ENCODE assay signal across 20 cellular contexts in genomic region chr2:143117225-143117624, GRCh38. TPM values are rescaled to one million over a fixed set of nuclear protein-coding genes. Genes with fewer than 3 reads are reported as not detected.
A peak's percentile ranks its signal among the peaks of the same experiment; 100 is the strongest.
DNase-seq lines count a peak whose midpoint lies in the region; ATAC-seq and TF ChIP-seq lines count a peak whose summit lies in the region.
"Had no signal": no experiment of that assay in that cellular context is flagged by ENCODE, and none has a peak within 500 bp of the region (broad histone marks: within the 10 kb centered on the region; RNA-seq: fewer than 3 reads in every experiment).

No MANE protein-coding gene starts in this region.

- no peak overlapping the region for H3K27ac ChIP-seq in left ventricle myocardium inferior (replicated peaks)

- no peaks in the 10 kb centered on the region for H3K9me3 ChIP-seq in left ventricle myocardium inferior (replicated peaks)
- H3K9me3 ChIP-seq: BE2C had no signal

- H3K36me3 Mint-ChIP-seq in activated CD8-positive, alpha-beta T cell treated with anti-CD3 and anti-CD28 coated beads for 36 hours (ENCODE audit: low read depth), result peaks cover 16% of the 10 kb centered on the region
- H3K36me3 Mint-ChIP-seq in activated CD8-positive, alpha-beta T cell treated with anti-CD3 and anti-CD28 coated beads, Interleukin-2, amount 10 ng/mL, durations not matched to agents 7 days and 5 days (ENCODE audit: low read depth), result peaks cover 10% of the 10 kb centered on the region
- H3K36me3 Mint-ChIP-seq in activated naive CD4-positive, alpha-beta T cell treated with anti-CD3 and anti-CD28 coated beads, Interleukin-2, amount 50 U/mL, for 72 hours, result peaks cover 22 to 27% of the 10 kb centered on the region in 2 donors
- peaks cover 15% of the 10 kb centered on the region for H3K36me3 Mint-ChIP-seq in activated naive CD8-positive, alpha-beta T cell

- H3K27me3 Mint-ChIP-seq in activated CD8-positive, alpha-beta T cell treated with anti-CD3 and anti-CD28 coated beads for 36 hours, result no peaks in the 10 kb centered on the region
- no peaks in the 10 kb centered on the region for H3K27me3 Mint-ChIP-seq in activated CD8-positive, alpha-beta T cell treated with anti-CD3 and anti-CD28 coated beads, Interleukin-2, amount 10 ng/mL, durations not matched to agents 7 days and 5 days (ENCODE audit: low read depth)
- no peaks in the 10 kb centered on the region for H3K27me3 Mint-ChIP-seq in activated naive CD8-positive, alpha-beta T cell

- intact Hi-C loops in activated CD8-positive, alpha-beta T cell treated with anti-CD3 and anti-CD28 coated beads for 36 hours (cut with micrococcal nuclease), result no loop called here
- intact Hi-C loops in left ventricle myocardium inferior (cut with micrococcal nuclease), result no loop called here

- H3K4me1 Mint-ChIP-seq in activated CD8-positive, alpha-beta T cell treated with anti-CD3 and anti-CD28 coated beads for 36 hours (ENCODE audit: low read depth), result peaks cover 49% of the 10 kb centered on the region
- H3K4me1 Mint-ChIP-seq in activated CD8-positive, alpha-beta T cell treated with anti-CD3 and anti-CD28 coated beads, Interleukin-2, amount 10 ng/mL, durations not matched to agents 7 days and 5 days (ENCODE audit: low read depth), result peaks cover 23% of the 10 kb centered on the region
- peaks cover 51% of the 10 kb centered on the region for H3K4me1 Mint-ChIP-seq in activated naive CD8-positive, alpha-beta T cell (ENCODE audit: low read depth)

- DNase-seq in activated CD8-positive, alpha-beta T cell treated with anti-CD3 and anti-CD28 coated beads for 36 hours, result peak; percentile 36
- no peak for DNase-seq in activated CD8-positive, alpha-beta T cell treated with anti-CD3 and anti-CD28 coated beads, Interleukin-2, amount 10 ng/mL, durations not matched to agents 7 days and 5 days
- no peak for DNase-seq in activated naive CD4-positive, alpha-beta T cell treated with anti-CD3 and anti-CD28 coated beads, Interleukin-2, amount 50 U/mL, for 72 hours (ENCODE audit: low spot score in 2 of 2)
- no peak for DNase-seq in activated naive CD4-positive, alpha-beta T cell treated with Interleukin-2 at 50 U/mL for 16 hours
- no peak for DNase-seq in stimulated activated naive CD8-positive, alpha-beta T cell treated with anti-CD3 and anti-CD28 coated beads, Interleukin-15, Interleukin-2, amounts not matched to agents 100 U/mL and 50 U/mL, for 24 hours
- DNase-seq in left ventricle myocardium inferior, result no peak
- DNase-seq: BE2C, DMS53, GDM1, GOT3, KG1, NCI-H1092, NCI-H1436, NCI-H187 treated with DMSO at 0.1 percent for 48 hours, NCI-H2107, NCI-H446 treated with DMSO at 0.1 percent for 48 hours, NCI-H526 treated with DMSO at 0.1 percent for 48 hours had no signal

- peaks cover 8% of the 10 kb centered on the region for H3K9me3 Mint-ChIP-seq in activated CD8-positive, alpha-beta T cell treated with anti-CD3 and anti-CD28 coated beads for 36 hours
- peaks cover 5% of the 10 kb centered on the region for H3K9me3 Mint-ChIP-seq in activated CD8-positive, alpha-beta T cell treated with anti-CD3 and anti-CD28 coated beads, Interleukin-2, amount 10 ng/mL, durations not matched to agents 7 days and 5 days (ENCODE audit: insufficient read depth)
- H3K9me3 Mint-ChIP-seq in activated naive CD4-positive, alpha-beta T cell treated with anti-CD3 and anti-CD28 coated beads, Interleukin-2, amount 50 U/mL, for 72 hours, result peaks cover 0 to 7% of the 10 kb centered on the region in 2 donors
- H3K9me3 Mint-ChIP-seq in activated naive CD8-positive, alpha-beta T cell (ENCODE audit: low read depth), result peaks cover 13% of the 10 kb centered on the region

- TF ChIP-seq CTCF in activated CD8-positive, alpha-beta T cell treated with anti-CD3 and anti-CD28 coated beads for 36 hours (IDR thresholded peaks at IDR 0.05), result no peak
- TF ChIP-seq CTCF in left ventricle myocardium inferior (IDR thresholded peaks at IDR 0.05; ENCODE audit: borderline replicate concordance), result no peak

- no peak overlapping the region for H3K4me3 ChIP-seq in left ventricle myocardium inferior

- CTCF ChIA-PET in activated CD8-positive, alpha-beta T cell treated with anti-CD3 and anti-CD28 coated beads for 36 hours (lab: Charles Lee), result interaction anchor here (0.8 to 1.2 kb wide), 2 partner anchors 8 to 105 kb away, joined by 5 read pairs; no protein-coding TSS in a partner anchor
- CTCF ChIA-PET in activated CD8-positive, alpha-beta T cell treated with anti-CD3 and anti-CD28 coated beads, Interleukin-2, amount 10 ng/mL, durations not matched to agents 7 days and 5 days (lab: Charles Lee), result interaction anchor here (0.6 to 1.2 kb wide), 2 partner anchors 167 to 1283 kb away, joined by 3 to 4 read pairs; no protein-coding TSS in a partner anchor

- H3K27me3 ChIP-seq in left ventricle myocardium inferior (ENCODE audit: low read depth), result no peaks in the 10 kb centered on the region
- H3K27me3 ChIP-seq: BE2C had no signal

- no peaks in the 10 kb centered on the region for H3K4me1 ChIP-seq in left ventricle myocardium inferior
- H3K4me1 ChIP-seq: BE2C had no signal

- H3K36me3 ChIP-seq in left ventricle myocardium inferior, result no peaks in the 10 kb centered on the region
- H3K36me3 ChIP-seq: BE2C had no signal

- peak overlapping the region; percentile 56 for H3K27ac Mint-ChIP-seq in activated CD8-positive, alpha-beta T cell treated with anti-CD3 and anti-CD28 coated beads for 36 hours
- H3K27ac Mint-ChIP-seq in activated CD8-positive, alpha-beta T cell treated with anti-CD3 and anti-CD28 coated beads, Interleukin-2, amount 10 ng/mL, durations not matched to agents 7 days and 5 days, result no peak overlapping the region
- H3K27ac Mint-ChIP-seq in activated naive CD4-positive, alpha-beta T cell treated with anti-CD3 and anti-CD28 coated beads, Interleukin-2, amount 50 U/mL, for 72 hours, result peak overlapping the region in 1 of 2 donors; percentile 70
- peak overlapping the region; percentile 62 for H3K27ac Mint-ChIP-seq in activated naive CD8-positive, alpha-beta T cell

- POLR2A ChIA-PET in activated CD8-positive, alpha-beta T cell treated with anti-CD3 and anti-CD28 coated beads for 36 hours (lab: Charles Lee), result interaction anchor here (0.8 to 1.2 kb wide), 2 partner anchors 11 to 149 kb away, joined by 3 read pairs; no protein-coding TSS in a partner anchor
- POLR2A ChIA-PET in activated CD8-positive, alpha-beta T cell treated with anti-CD3 and anti-CD28 coated beads, Interleukin-2, amount 10 ng/mL, durations not matched to agents 7 days and 5 days (lab: Charles Lee), result no interaction called here

- ATAC-seq in activated CD8-positive, alpha-beta T cell treated with anti-CD3 and anti-CD28 coated beads for 36 hours, result peak; percentile 73
- no peak for ATAC-seq in activated CD8-positive, alpha-beta T cell treated with anti-CD3 and anti-CD28 coated beads, Interleukin-2, amount 10 ng/mL, durations not matched to agents 7 days and 5 days
- peak; percentile 22 to 86 for ATAC-seq in activated naive CD4-positive, alpha-beta T cell treated with anti-CD3 and anti-CD28 coated beads, Interleukin-2, amount 50 U/mL, for 72 hours
- peak; percentile 76 for ATAC-seq in stimulated activated naive CD8-positive, alpha-beta T cell treated with anti-CD3 and anti-CD28 coated beads, Interleukin-15, Interleukin-2, amounts not matched to agents 100 U/mL and 50 U/mL, for 24 hours
- ATAC-seq: HCT116 had no signal

- peak overlapping the region; percentile 19 for H3K4me3 Mint-ChIP-seq in activated CD8-positive, alpha-beta T cell treated with anti-CD3 and anti-CD28 coated beads for 36 hours
- H3K4me3 Mint-ChIP-seq in activated CD8-positive, alpha-beta T cell treated with anti-CD3 and anti-CD28 coated beads, Interleukin-2, amount 10 ng/mL, durations not matched to agents 7 days and 5 days, result no peak overlapping the region
- peak overlapping the region; percentile 27 for H3K4me3 Mint-ChIP-seq in activated naive CD8-positive, alpha-beta T cell

RNA-seq across cellular contexts. Expression of gene ARHGAP15, which starts 12.0 kb away (rescaled TPM):
- total RNA-seq in activated CD8-positive, alpha-beta T cell treated with anti-CD3 and anti-CD28 coated beads for 36 hours, result 10 to 100 TPM; 71.3 to 72.8 TPM
- 100 to 1,000 TPM; 154 to 158 TPM for total RNA-seq in activated CD8-positive, alpha-beta T cell treated with anti-CD3 and anti-CD28 coated beads, Interleukin-2, amount 10 ng/mL, durations not matched to agents 7 days and 5 days
- 100 to 1,000 TPM in 1 of 2 donors, 10 to 100 TPM in 1; 91.4 to 103 TPM for total RNA-seq in activated naive CD4-positive, alpha-beta T cell treated with anti-CD3 and anti-CD28 coated beads, Interleukin-2, amount 50 U/mL, for 72 hours
- 7.0 TPM for total RNA-seq in left ventricle myocardium inferior
- total RNA-seq: A673 had no signal
